14 cellular contexts compared by ENCODE assay signal in genomic region chr10:34789993-34790506, GRCh38. TPM values are rescaled to one million over a fixed set of nuclear protein-coding genes. Genes with fewer than 3 reads are reported as not detected.
DNase-seq lines count a peak whose midpoint lies in the region; ATAC-seq, FAIRE-seq and TF ChIP-seq lines count a peak whose summit lies in the region.
"Had no signal": no experiment of that assay in that cellular context is flagged by ENCODE, and none has a peak within 500 bp of the region (broad histone marks: within the 10 kb centered on the region; RNA-seq: fewer than 3 reads in every experiment).

No MANE protein-coding gene starts in this region.

- no peak overlapping the region for H3K4me3 ChIP-seq in small intestine (ENCODE audit: low read depth in 1 of 2, low read length in 2 of 2)
- H3K4me3 ChIP-seq: stomach had no signal

- peak overlapping the region in 1 of 2 donors; percentile 70 for H3K27ac ChIP-seq in small intestine (ENCODE audit: low read depth in 1 of 2, low read length in 1 of 2)
- H3K27ac ChIP-seq: neutrophil, stomach had no signal

- no peak for TF ChIP-seq CTCF in omental fat pad (IDR thresholded peaks at IDR 0.05)

- H3K36me3 ChIP-seq in small intestine (ENCODE audit: control insufficient read depth in 2 of 2, insufficient read depth in 2 of 2, low read length in 2 of 2), result no peaks in the 10 kb centered on the region
- H3K36me3 ChIP-seq: neutrophil, stomach had no signal

- H3K9me3 ChIP-seq in small intestine (ENCODE audit: control insufficient read depth, low read depth), result no peaks in the 10 kb centered on the region
- H3K9me3 ChIP-seq: neutrophil, stomach had no signal

- H3K4me1 ChIP-seq in small intestine (ENCODE audit: control insufficient read depth in 2 of 2, insufficient read depth in 1 of 2, low read depth in 1 of 2, low read length in 1 of 2), result peaks cover 0 to 7% of the 10 kb centered on the region in 2 donors

- no peaks in the 10 kb centered on the region for H3K27me3 ChIP-seq in small intestine (ENCODE audit: control insufficient read depth in 2 of 2, insufficient read depth in 2 of 2, low read length in 2 of 2)
- H3K27me3 ChIP-seq: neutrophil, stomach had no signal

- FAIRE-seq in islet of Langerhans (lab: Jason Lieb, UNC) (peak; percentile 94), small intestine (lab: Jason Lieb, UNC) (peak; percentile 44)

- no peak for ATAC-seq in omental fat pad (ENCODE audit: low FRiP score)
- ATAC-seq: Right ventricle myocardium inferior had no signal

- peak; percentile 12 for DNase-seq in NCI-H1694 (lab: John Stamatoyannopoulos, UW)
- DNase-seq in NCI-H1694 treated with DMSO at 0.1 percent for 48 hours (lab: John Stamatoyannopoulos, UW), result no peak
- DNase-seq in NCI-H82 (lab: John Stamatoyannopoulos, UW), result peak; percentile 78
- peak; percentile 89 for DNase-seq in small intestine
- DNase-seq in omental fat pad (ENCODE audit: low spot score), result no peak
- DNase-seq in foreskin melanocyte, result no peak
- no peak for DNase-seq in activated CD8-positive, alpha-beta memory T cell treated with anti-CD3 and anti-CD28 coated beads, Interleukin-2, amount 50 U/mL, for 48 hours
- DNase-seq: activated B cell treated with CpG ODN at 0.5 μM for 24 hours; NCI-H226; stimulated activated CD4-positive, alpha-beta T cell treated with anti-CD3 and anti-CD28 coated beads, Interleukin-4, amount 100 ng/mL, for 24 hours; stomach had no signal

- WGBS in small intestine, 3 donors, result 3 to 28% (median 19%) methylated on average over 4 of the region's 4 CpGs

RNA-seq across cellular contexts. Expression of gene PARD3, which starts 25.0 kb away (rescaled TPM):
- 10 to 100 TPM; 14.3 to 16.3 (median 14.6) TPM for polyA plus RNA-seq in small intestine
- 10 to 100 TPM; 30.9 to 54.6 (median 40.0) TPM for total RNA-seq in omental fat pad

Comparison
In these comparisons a context has a peak if more than half of its experiments do, and no peak if none do; other contexts are left out.
1. DNase-seq: peak in NCI-H1694 (single experiment), NCI-H82 (single experiment) and small intestine (single experiment); none in NCI-H1694 treated with DMSO at 0.1 percent for 48 hours (single experiment), omental fat pad (single experiment), foreskin melanocyte (single experiment) and activated CD8-positive, alpha-beta memory T cell treated with anti-CD3 and anti-CD28 coated beads, Interleukin-2, amount 50 U/mL, for 48 hours (single experiment).